ENCODE assay signal across 9 cellular contexts in genomic region chr1:998905-999796, GRCh38. TPM values are rescaled to one million over a fixed set of nuclear protein-coding genes. Genes with fewer than 3 reads are reported as not detected.
DNase-seq lines count a peak whose midpoint lies in the region; ATAC-seq and TF ChIP-seq lines count a peak whose summit lies in the region.
"Had no signal": no experiment of that assay in that cellular context is flagged by ENCODE, and none has a peak within 500 bp of the region (broad histone marks: within the 10 kb centered on the region; RNA-seq: fewer than 3 reads in every experiment).

No MANE protein-coding gene starts in this region.

- intact Hi-C loops in MCF 10A (cut with micrococcal nuclease), result no loop called here
- intact Hi-C loops in thyroid gland (cut with DNase I), result no loop called here

- WGBS in thyroid gland, 2 donors, result 0% methylated on average over 8 of the region's 99 CpGs; no CpG with 5 or more reads in 1 of the 2 donors

- H3K36me3 Mint-ChIP-seq in CD4-positive, CD25-positive, alpha-beta regulatory T cell, result no peaks in the 10 kb centered on the region
- no peaks in the 10 kb centered on the region for H3K36me3 Mint-ChIP-seq in MCF 10A (ENCODE audit: insufficient read depth, unreplicated experiment)

- POLR2A ChIA-PET in MCF 10A (lab: Yijun Ruan, JAX), result interaction anchor here (0.8 to 1.4 kb wide), 3 partner anchors 12 to 65 kb away, joined by 3 to 5 read pairs (median 4); partner anchors contain the start of gene ISG15

- H3K4me1 Mint-ChIP-seq in CD4-positive, CD25-positive, alpha-beta regulatory T cell, result peaks cover 0 to 21% (median 4%) of the 10 kb centered on the region in 4 donors
- peaks cover 13% of the 10 kb centered on the region for H3K4me1 Mint-ChIP-seq in MCF 10A (ENCODE audit: insufficient read depth, unreplicated experiment)

- peaks cover 38% of the 10 kb centered on the region for H3K4me1 ChIP-seq in CD4-positive, CD25-positive, alpha-beta regulatory T cell (ENCODE audit: control insufficient read depth, insufficient read depth, low read length, poor library complexity, severe bottlenecking)
- peaks cover 18 to 31% of the 10 kb centered on the region in 2 donors for H3K4me1 ChIP-seq in thyroid gland

- BruUV-seq in MCF 10A (replicated peaks; lab: Mats Ljungman, UMichigan), result TSS peak; percentile 58

- no peak for DNase-seq in CD4-positive, CD25-positive, alpha-beta regulatory T cell
- DNase-seq in HuH-7.5 (ENCODE audit: low spot score), result peak; percentile 49
- peak; percentile 38 for DNase-seq in MCF 10A (ENCODE audit: unreplicated experiment)
- peak; percentile 75 for DNase-seq in left kidney (ENCODE audit: low read depth, low spot score)
- peak in 1 of 2 donors; percentile 30 for DNase-seq in thyroid gland
- no peak for DNase-seq in stimulated activated CD4-positive, alpha-beta T cell treated with anti-CD3 and anti-CD28 coated beads, Interleukin-4, amount 100 ng/mL, for 4 hours
- no peak for DNase-seq in NCI-H187 (lab: John Stamatoyannopoulos, UW)
- no peak for DNase-seq in NCI-H2081 treated with DMSO at 0.1 percent for 48 hours (lab: John Stamatoyannopoulos, UW)

- H3K27me3 ChIP-seq in CD4-positive, CD25-positive, alpha-beta regulatory T cell (ENCODE audit: control insufficient read depth, insufficient read depth, low read length), result no peaks in the 10 kb centered on the region
- H3K27me3 ChIP-seq in thyroid gland, result no peaks in the 10 kb centered on the region

- peaks cover 0 to 4% (median 0%) of the 10 kb centered on the region in 7 donors for H3K9me3 Mint-ChIP-seq in CD4-positive, CD25-positive, alpha-beta regulatory T cell
- H3K9me3 Mint-ChIP-seq in MCF 10A (ENCODE audit: unreplicated experiment), result no peaks in the 10 kb centered on the region

- H3K27me3 Mint-ChIP-seq in CD4-positive, CD25-positive, alpha-beta regulatory T cell, result peaks cover 50% of the 10 kb centered on the region
- H3K27me3 Mint-ChIP-seq in MCF 10A (ENCODE audit: insufficient read depth, unreplicated experiment), result no peaks in the 10 kb centered on the region

- peak in 1 of 2 donors; percentile 9 for ATAC-seq in CD4-positive, CD25-positive, alpha-beta regulatory T cell (ENCODE audit: low read depth in 2 of 2)

- H3K27ac ChIP-seq in CD4-positive, CD25-positive, alpha-beta regulatory T cell (ENCODE audit: insufficient read depth, low read length, poor library complexity, severe bottlenecking), result no peak overlapping the region
- H3K27ac ChIP-seq in thyroid gland, result peak overlapping the region; percentile 36 to 94 (median 75)

- no peak overlapping the region for H3K4me3 ChIP-seq in CD4-positive, CD25-positive, alpha-beta regulatory T cell (ENCODE audit: low read depth, low read length)
- peak overlapping the region in 1 of 3 donors; percentile 73 for H3K4me3 ChIP-seq in thyroid gland (replicated peaks in 1 of 3)

- H3K36me3 ChIP-seq in CD4-positive, CD25-positive, alpha-beta regulatory T cell (ENCODE audit: control insufficient read depth, insufficient read depth, low read length), result no peaks in the 10 kb centered on the region
- no peaks in the 10 kb centered on the region for H3K36me3 ChIP-seq in thyroid gland

- no peak overlapping the region for H3K27ac Mint-ChIP-seq in CD4-positive, CD25-positive, alpha-beta regulatory T cell
- no peak overlapping the region for H3K27ac Mint-ChIP-seq in MCF 10A (ENCODE audit: low read depth, unreplicated experiment)

- CTCF ChIA-PET in MCF 10A (lab: Yijun Ruan, JAX), result interaction anchor here (0.5 to 0.9 kb wide), 3 partner anchors 14 to 47 kb away, joined by 3 to 7 read pairs (median 4); no protein-coding TSS in a partner anchor

- TF ChIP-seq CTCF in MCF 10A (IDR thresholded peaks at IDR 0.05; ENCODE audit: unreplicated experiment) (peak; percentile 8), thyroid gland (IDR thresholded peaks at IDR 0.05) (peak in 1 of 6 experiments; percentile 9)

- TF ChIP-seq POLR2A in thyroid gland (IDR thresholded peaks at IDR 0.05), result no peak

- peak overlapping the region in 3 of 4 donors; percentile 56 to 86 (median 68) for H3K4me3 Mint-ChIP-seq in CD4-positive, CD25-positive, alpha-beta regulatory T cell
- H3K4me3 Mint-ChIP-seq in MCF 10A (ENCODE audit: unreplicated experiment), result peak overlapping the region; percentile 82

- no peaks in the 10 kb centered on the region for H3K9me3 ChIP-seq in CD4-positive, CD25-positive, alpha-beta regulatory T cell (ENCODE audit: control insufficient read depth in 2 of 2, low read length in 2 of 2)
- no peaks in the 10 kb centered on the region for H3K9me3 ChIP-seq in thyroid gland

RNA-seq across cellular contexts. Expression of gene HES4, which starts 0.7 kb away (rescaled TPM):
- 25.9 TPM for total RNA-seq in CD4-positive, CD25-positive, alpha-beta regulatory T cell
- polyA plus RNA-seq in CD4-positive, CD25-positive, alpha-beta regulatory T cell, result 1 to 10 TPM in 2 of 4 donors, under 1 TPM in 1, not detected in 1; 0.21 to 1.3 (median 1.1) TPM
- 42.1 and 42.6 TPM in 2 replicates for total RNA-seq in MCF 10A (2022)
- 10 to 100 TPM in 3 of 4 donors, 1 to 10 TPM in 1; 5.0 to 29.2 (median 18.6) TPM for total RNA-seq in thyroid gland

RNA-seq across cellular contexts. Expression of gene ISG15, which starts 14.1 kb away (rescaled TPM):
- 76.7 TPM for total RNA-seq in CD4-positive, CD25-positive, alpha-beta regulatory T cell
- polyA plus RNA-seq in CD4-positive, CD25-positive, alpha-beta regulatory T cell, result 100 to 1,000 TPM; 174 to 489 (median 295) TPM
- total RNA-seq in MCF 10A (2022) (7.4 and 8.8 TPM in 2 replicates), thyroid gland (10 to 100 TPM; 18.5 to 57.5 (median 37.8) TPM)

RNA-seq across cellular contexts. Expression of gene PERM1, which starts 17.3 kb away (rescaled TPM):
- total RNA-seq in CD4-positive, CD25-positive, alpha-beta regulatory T cell, result not detected
- not detected for polyA plus RNA-seq in CD4-positive, CD25-positive, alpha-beta regulatory T cell
- total RNA-seq in MCF 10A (2022) (not detected in 2 replicates), thyroid gland (under 1 TPM in 1 of 4 donors, not detected in 3; 0.22 TPM)
- total RNA-seq: frontal cortex had no signal

RNA-seq across cellular contexts. Expression of gene AGRN, which starts 20.8 kb away (rescaled TPM):
- 4.2 TPM for total RNA-seq in CD4-positive, CD25-positive, alpha-beta regulatory T cell
- under 1 TPM in 3 of 4 donors, not detected in 1; 0.06 to 0.38 (median 0.21) TPM for polyA plus RNA-seq in CD4-positive, CD25-positive, alpha-beta regulatory T cell
- 286 and 303 TPM in 2 replicates for total RNA-seq in MCF 10A (2022)
- 100 to 1,000 TPM in 3 of 4 donors, 10 to 100 TPM in 1; 68.3 to 147 (median 129) TPM for total RNA-seq in thyroid gland

RNA-seq across cellular contexts. Expression of gene PLEKHN1, which starts 32.9 kb away (rescaled TPM):
- total RNA-seq in CD4-positive, CD25-positive, alpha-beta regulatory T cell, result 2.5 TPM
- polyA plus RNA-seq in CD4-positive, CD25-positive, alpha-beta regulatory T cell, result under 1 TPM in 2 of 4 donors, not detected in 2; 0.39 to 0.61 TPM
- total RNA-seq in MCF 10A (2022) (7.9 and 11.1 TPM in 2 replicates), thyroid gland (under 1 TPM in 2 of 4 donors, not detected in 2; 0.25 to 0.27 TPM)
- total RNA-seq: frontal cortex had no signal

Comparison
In these comparisons a context has a peak if more than half of its experiments do, and no peak if none do; other contexts are left out.
1. DNase-seq: peak in HuH-7.5 (single experiment), MCF 10A (single experiment) and left kidney (single experiment); none in CD4-positive, CD25-positive, alpha-beta regulatory T cell (0 of 3), stimulated activated CD4-positive, alpha-beta T cell treated with anti-CD3 and anti-CD28 coated beads, Interleukin-4, amount 100 ng/mL, for 4 hours (0 of 2), NCI-H187 (0 of 2) and NCI-H2081 treated with DMSO at 0.1 percent for 48 hours (single experiment).